ENCODE assay signal across 1 cellular context in the genomic region with DNA sequence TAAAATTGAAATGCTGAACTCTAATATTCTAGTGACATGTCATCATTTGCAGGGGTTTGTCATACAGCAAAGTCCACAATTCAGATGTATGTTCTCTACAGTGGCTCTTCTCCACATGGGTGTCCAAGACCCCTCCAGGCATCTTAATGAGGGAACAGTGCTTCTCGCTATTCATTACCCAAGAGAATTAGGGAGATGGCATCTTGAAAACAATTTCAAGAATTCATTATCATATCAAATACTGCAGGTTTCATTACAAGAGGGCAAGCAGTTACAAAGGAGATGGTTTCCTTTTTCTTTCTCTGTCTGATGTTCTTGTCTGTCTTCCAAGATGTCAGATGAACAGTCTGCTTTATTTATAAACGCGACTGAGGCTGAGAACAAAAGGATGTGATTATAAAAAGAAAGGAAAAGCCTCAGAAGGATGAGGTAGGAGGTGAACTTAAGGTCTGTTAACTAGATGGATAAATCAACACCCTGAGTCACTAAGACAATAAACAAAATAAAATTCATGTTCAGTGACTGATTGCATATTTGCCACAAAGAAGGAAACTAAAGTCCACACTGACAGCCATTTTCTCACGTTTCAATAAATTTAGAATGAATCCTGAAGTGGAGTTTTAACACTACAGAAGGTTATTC.
TF ChIP-seq lines count a peak whose summit lies in the region.

No MANE protein-coding gene starts in this region.

TF ChIP-seq in GM23338, 12 proteins besides CTCF, POLR2A, EP300 and RAD21 (continued from another document):
- TF ChIP-seq, protein P1, sequence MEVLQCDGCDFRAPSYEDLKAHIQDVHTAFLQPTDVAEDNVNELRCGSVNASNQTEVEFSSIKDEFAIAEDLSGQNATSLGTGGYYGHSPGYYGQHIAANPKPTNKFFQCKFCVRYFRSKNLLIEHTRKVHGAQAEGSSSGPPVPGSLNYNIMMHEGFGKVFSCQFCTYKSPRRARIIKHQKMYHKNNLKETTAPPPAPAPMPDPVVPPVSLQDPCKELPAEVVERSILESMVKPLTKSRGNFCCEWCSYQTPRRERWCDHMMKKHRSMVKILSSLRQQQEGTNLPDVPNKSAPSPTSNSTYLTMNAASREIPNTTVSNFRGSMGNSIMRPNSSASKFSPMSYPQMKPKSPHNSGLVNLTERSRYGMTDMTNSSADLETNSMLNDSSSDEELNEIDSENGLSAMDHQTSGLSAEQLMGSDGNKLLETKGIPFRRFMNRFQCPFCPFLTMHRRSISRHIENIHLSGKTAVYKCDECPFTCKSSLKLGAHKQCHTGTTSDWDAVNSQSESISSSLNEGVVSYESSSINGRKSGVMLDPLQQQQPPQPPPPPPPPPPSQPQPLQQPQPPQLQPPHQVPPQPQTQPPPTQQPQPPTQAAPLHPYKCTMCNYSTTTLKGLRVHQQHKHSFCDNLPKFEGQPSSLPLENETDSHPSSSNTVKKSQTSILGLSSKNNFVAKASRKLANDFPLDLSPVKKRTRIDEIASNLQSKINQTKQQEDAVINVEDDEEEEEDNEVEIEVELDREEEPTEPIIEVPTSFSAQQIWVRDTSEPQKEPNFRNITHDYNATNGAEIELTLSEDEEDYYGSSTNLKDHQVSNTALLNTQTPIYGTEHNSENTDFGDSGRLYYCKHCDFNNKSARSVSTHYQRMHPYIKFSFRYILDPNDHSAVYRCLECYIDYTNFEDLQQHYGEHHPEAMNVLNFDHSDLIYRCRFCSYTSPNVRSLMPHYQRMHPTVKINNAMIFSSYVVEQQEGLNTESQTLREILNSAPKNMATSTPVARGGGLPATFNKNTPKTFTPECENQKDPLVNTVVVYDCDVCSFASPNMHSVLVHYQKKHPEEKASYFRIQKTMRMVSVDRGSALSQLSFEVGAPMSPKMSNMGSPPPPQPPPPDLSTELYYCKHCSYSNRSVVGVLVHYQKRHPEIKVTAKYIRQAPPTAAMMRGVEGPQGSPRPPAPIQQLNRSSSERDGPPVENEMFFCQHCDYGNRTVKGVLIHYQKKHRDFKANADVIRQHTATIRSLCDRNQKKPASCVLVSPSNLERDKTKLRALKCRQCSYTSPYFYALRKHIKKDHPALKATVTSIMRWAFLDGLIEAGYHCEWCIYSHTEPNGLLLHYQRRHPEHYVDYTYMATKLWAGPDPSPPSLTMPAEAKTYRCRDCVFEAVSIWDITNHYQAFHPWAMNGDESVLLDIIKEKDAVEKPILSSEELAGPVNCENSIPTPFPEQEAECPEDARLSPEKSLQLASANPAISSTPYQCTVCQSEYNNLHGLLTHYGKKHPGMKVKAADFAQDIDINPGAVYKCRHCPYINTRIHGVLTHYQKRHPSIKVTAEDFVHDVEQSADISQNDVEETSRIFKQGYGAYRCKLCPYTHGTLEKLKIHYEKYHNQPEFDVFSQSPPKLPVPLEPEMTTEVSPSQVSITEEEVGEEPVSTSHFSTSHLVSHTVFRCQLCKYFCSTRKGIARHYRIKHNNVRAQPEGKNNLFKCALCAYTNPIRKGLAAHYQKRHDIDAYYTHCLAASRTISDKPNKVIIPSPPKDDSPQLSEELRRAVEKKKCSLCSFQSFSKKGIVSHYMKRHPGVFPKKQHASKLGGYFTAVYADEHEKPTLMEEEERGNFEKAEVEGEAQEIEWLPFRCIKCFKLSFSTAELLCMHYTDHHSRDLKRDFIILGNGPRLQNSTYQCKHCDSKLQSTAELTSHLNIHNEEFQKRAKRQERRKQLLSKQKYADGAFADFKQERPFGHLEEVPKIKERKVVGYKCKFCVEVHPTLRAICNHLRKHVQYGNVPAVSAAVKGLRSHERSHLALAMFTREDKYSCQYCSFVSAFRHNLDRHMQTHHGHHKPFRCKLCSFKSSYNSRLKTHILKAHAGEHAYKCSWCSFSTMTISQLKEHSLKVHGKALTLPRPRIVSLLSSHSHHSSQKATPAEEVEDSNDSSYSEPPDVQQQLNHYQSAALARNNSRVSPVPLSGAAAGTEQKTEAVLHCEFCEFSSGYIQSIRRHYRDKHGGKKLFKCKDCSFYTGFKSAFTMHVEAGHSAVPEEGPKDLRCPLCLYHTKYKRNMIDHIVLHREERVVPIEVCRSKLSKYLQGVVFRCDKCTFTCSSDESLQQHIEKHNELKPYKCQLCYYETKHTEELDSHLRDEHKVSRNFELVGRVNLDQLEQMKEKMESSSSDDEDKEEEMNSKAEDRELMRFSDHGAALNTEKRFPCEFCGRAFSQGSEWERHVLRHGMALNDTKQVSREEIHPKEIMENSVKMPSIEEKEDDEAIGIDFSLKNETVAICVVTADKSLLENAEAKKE (CRISPR knock-in tag; IDR thresholded peaks at IDR 0.05), result peak; percentile 44; the same call in 1 of the 2 replicates
- TF ChIP-seq, protein P2, sequence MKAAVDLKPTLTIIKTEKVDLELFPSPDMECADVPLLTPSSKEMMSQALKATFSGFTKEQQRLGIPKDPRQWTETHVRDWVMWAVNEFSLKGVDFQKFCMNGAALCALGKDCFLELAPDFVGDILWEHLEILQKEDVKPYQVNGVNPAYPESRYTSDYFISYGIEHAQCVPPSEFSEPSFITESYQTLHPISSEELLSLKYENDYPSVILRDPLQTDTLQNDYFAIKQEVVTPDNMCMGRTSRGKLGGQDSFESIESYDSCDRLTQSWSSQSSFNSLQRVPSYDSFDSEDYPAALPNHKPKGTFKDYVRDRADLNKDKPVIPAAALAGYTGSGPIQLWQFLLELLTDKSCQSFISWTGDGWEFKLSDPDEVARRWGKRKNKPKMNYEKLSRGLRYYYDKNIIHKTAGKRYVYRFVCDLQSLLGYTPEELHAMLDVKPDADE (IDR thresholded peaks at IDR 0.05), result no peak
- TF ChIP-seq JUNB (IDR thresholded peaks at IDR 0.05; ENCODE audit: unreplicated experiment) (no peak), POLR2AphosphoS5 (IDR thresholded peaks at IDR 0.05; ENCODE audit: low read depth) (no peak), EZH2 (IDR thresholded peaks at IDR 0.05; ENCODE audit: low read depth, unreplicated experiment) (no peak)
TF ChIP-seq in GM23338: peak in this region for 2.
